ENCODE assay signal across 28 cellular contexts in the genomic region with DNA sequence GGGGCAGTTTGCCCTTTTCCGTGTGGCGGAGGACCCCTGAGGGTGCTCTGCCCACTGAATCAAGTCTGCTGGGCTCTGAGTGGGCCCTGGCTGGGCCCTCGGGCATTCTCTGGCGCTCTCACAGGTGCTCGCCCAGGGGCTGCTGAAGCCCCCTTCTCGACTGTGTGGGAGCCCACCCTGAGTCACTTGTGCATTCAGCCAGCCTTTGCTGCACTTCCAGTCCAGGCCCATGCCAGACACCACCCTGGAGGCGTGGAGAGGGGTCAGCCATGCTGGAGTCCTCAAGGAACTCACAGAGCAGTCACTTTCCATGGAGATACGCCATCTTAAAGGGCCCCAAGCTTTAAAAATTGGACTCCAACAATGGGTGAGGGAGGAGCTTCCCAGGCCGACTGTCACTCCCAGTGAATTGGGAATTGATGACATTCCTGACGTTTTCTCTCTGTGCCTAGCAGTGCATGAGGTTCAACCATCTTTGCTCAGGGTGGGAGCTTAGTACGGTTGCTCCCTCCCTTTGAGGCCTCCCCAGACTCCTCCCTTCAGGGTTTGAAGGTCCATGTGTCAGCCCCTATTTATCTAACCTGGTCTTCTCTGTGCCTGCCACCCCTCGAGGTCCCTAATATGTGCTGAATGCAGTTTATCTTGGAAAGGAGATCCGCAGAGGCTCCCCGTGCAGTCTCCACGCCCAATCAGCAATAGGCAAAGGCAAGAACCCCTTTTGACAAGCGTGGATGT.
A peak's percentile ranks its signal among the peaks of the same experiment; 100 is the strongest.
DNase-seq lines count a peak whose midpoint lies in the region; ATAC-seq, FAIRE-seq and TF ChIP-seq lines count a peak whose summit lies in the region.
"Had no signal": no experiment of that assay in that cellular context is flagged by ENCODE, and none has a peak within 500 bp of the region (broad histone marks: within the 10 kb centered on the region; RNA-seq: fewer than 3 reads in every experiment).

No MANE protein-coding gene starts in this region.

- H3K27ac Mint-ChIP-seq in CD14-positive monocyte, result no peak overlapping the region
- H3K27ac Mint-ChIP-seq: memory B cell had no signal

- in situ Hi-C loops in HepG2 (cut with HindIII; ENCODE audit: extremely low pct_ligation_motif_present, low pct_unique_long_range_greater_than_20kb), result no loop called here

- no peaks in the 10 kb centered on the region for H3K9me3 ChIP-seq in RWPE2 (ENCODE audit: severe bottlenecking)
- no peaks in the 10 kb centered on the region for H3K9me3 ChIP-seq in HepG2 (ENCODE audit: low read length)
- no peaks in the 10 kb centered on the region for H3K9me3 ChIP-seq in sigmoid colon
- H3K9me3 ChIP-seq: adrenal gland, Caco-2, esophagus squamous epithelium, gastrocnemius medialis, transverse colon had no signal

- FAIRE-seq in HepG2 (lab: Jason Lieb, UNC), result no peak
- FAIRE-seq: colon had no signal

- CTCF ChIA-PET in HepG2 (lab: Yijun Ruan, JAX; ENCODE audit: low intra/inter-chr PET ratio, low total read pairs), result no interaction called here

- peaks cover 0 to 2% (median 0%) of the 10 kb centered on the region in 7 donors for H3K9me3 Mint-ChIP-seq in CD14-positive monocyte
- H3K9me3 Mint-ChIP-seq: activated T-cell treated with anti-CD3 and anti-CD28 coated beads, Interleukin-2, amount 50 U/mL, for 4 hours; memory B cell had no signal

- H3K4me2 ChIP-seq in HepG2 (ENCODE audit: low read depth, low read length), result peak overlapping the region; percentile 30
- H3K4me2 ChIP-seq: PC-9, smooth muscle cell had no signal

- no peaks in the 10 kb centered on the region for H4K20me1 ChIP-seq in HepG2 (ENCODE audit: insufficient read depth, low read length)

- H3K4me1 Mint-ChIP-seq in CD14-positive monocyte, result no peaks in the 10 kb centered on the region
- H3K4me1 Mint-ChIP-seq: memory B cell had no signal

- no peaks in the 10 kb centered on the region for H3K36me3 ChIP-seq in RWPE2 (ENCODE audit: low read depth)
- H3K36me3 ChIP-seq in HepG2 (replicated peaks in 1 of 2; ENCODE audit: control insufficient read depth in 1 of 2, insufficient read depth in 2 of 2, low read length in 2 of 2), result no peaks in the 10 kb centered on the region
- H3K36me3 ChIP-seq in sigmoid colon, result no peaks in the 10 kb centered on the region
- H3K36me3 ChIP-seq: adrenal gland, esophagus squamous epithelium, gastrocnemius medialis, transverse colon had no signal

- no peak for TF ChIP-seq RAD21 in HepG2 (CRISPR knock-in tag; IDR thresholded peaks at IDR 0.05)

- 53% methylated on average over 16 of the region's 16 CpGs for WGBS in HepG2 (ENCODE audit: low lambda C conversion rate)
- 84 to 88% methylated on average over 16 of the region's 16 CpGs for whole genome bisulfite sequencing in sigmoid colon, 2 donors

- no peaks in the 10 kb centered on the region for H3K4me1 ChIP-seq in RWPE2 (ENCODE audit: insufficient read depth, poor library complexity, severe bottlenecking)
- H3K4me1 ChIP-seq in HepG2 (ENCODE audit: insufficient read depth, low read length), result peaks cover 10% of the 10 kb centered on the region
- no peaks in the 10 kb centered on the region for H3K4me1 ChIP-seq in sigmoid colon
- H3K4me1 ChIP-seq: adrenal gland, Caco-2, gastrocnemius medialis, transverse colon had no signal

- ATAC-seq in RWPE2 (ENCODE audit: low read depth) (no peak), HepG2 (peak; percentile 25; the same call in 2 of the 3 replicates), GM21717 (IDR thresholded peaks at IDR 0.05; ENCODE audit: unreplicated experiment) (no peak), GM19324 (IDR thresholded peaks at IDR 0.05; ENCODE audit: low FRiP score, unreplicated experiment) (no peak)
- ATAC-seq: activated T-cell treated with anti-CD3 and anti-CD28 coated beads, Interleukin-2, amount 50 U/mL, for 4 hours; gastrocnemius medialis; left colon had no signal

- BruUV-seq in HepG2 (replicated peaks; lab: Mats Ljungman, UMichigan), result no TSS peak

- H3K27ac ChIP-seq in RWPE2 (ENCODE audit: poor library complexity, severe bottlenecking) (no peak overlapping the region), HepG2 (ENCODE audit: extremely low read length, insufficient read depth, low read length) (no peak overlapping the region), sigmoid colon (no peak overlapping the region)
- H3K27ac ChIP-seq: adrenal gland, gastrocnemius medialis, PC-9, transverse colon, VCaP had no signal

- H2AFZ ChIP-seq in HepG2 (ENCODE audit: low read length), result no peak overlapping the region
- H2AFZ ChIP-seq: PC-9 had no signal

- DNase-seq in CD14-positive monocyte (ENCODE audit: low spot score) (peak; percentile 23), RWPE2 (ENCODE audit: low spot score) (peak; percentile 24), HepG2 (ENCODE audit: low spot score) (no peak), sigmoid colon (peak; percentile 29)
- DNase-seq in activated naive CD4-positive, alpha-beta T cell (lab: John Stamatoyannopoulos, UW), result no peak
- DNase-seq: activated CD4-positive, alpha-beta T cell treated with anti-CD3 and anti-CD28 coated beads for 48 hours; activated naive CD4-positive, alpha-beta T cell treated with Interleukin-2 at 50 U/mL for 16 hours; activated T-cell treated with anti-CD3 and anti-CD28 coated beads, Interleukin-2, amount 50 U/mL, for 4 hours; esophagus squamous epithelium; left colon; NCI-H1092; NCI-H187 treated with DMSO at 0.1 percent for 48 hours; NCI-H524 treated with DMSO at 0.1 percent for 48 hours; PC-9; SIG-M5; stimulated activated CD4-positive, alpha-beta T cell treated with anti-CD3 and anti-CD28 coated beads, Interleukin-2, amount 100 ng/mL, for 24 hours; SW 1271; T-helper 9 cell; transverse colon had no signal

- intact Hi-C loops in CD14-positive monocyte (cut with micrococcal nuclease), result no loop called here
- intact Hi-C loops in HepG2 (cut with micrococcal nuclease; ENCODE audit: unreplicated experiment), result no loop called here
- intact Hi-C loops in sigmoid colon (cut with DNase I), result no loop called here

- H3K27me3 ChIP-seq in RWPE2 (ENCODE audit: insufficient read depth, poor library complexity, severe bottlenecking) (no peaks in the 10 kb centered on the region), HepG2 (ENCODE audit: control insufficient read depth in 1 of 2, insufficient read depth in 2 of 2, low read length in 2 of 2) (no peaks in the 10 kb centered on the region; a peak in 2 of 5 replicates), sigmoid colon (no peaks in the 10 kb centered on the region)
- H3K27me3 ChIP-seq: adrenal gland, esophagus squamous epithelium, gastrocnemius medialis, transverse colon had no signal

- H3K79me2 ChIP-seq in HepG2 (ENCODE audit: insufficient read depth, low read length), result no peaks in the 10 kb centered on the region

- no peak for TF ChIP-seq POLR2A in HepG2 (IDR thresholded peaks at IDR 0.05; ENCODE audit: insufficient read depth in 1 of 2, low read depth in 2 of 2, low read length in 2 of 2)
- TF ChIP-seq POLR2A in sigmoid colon (IDR thresholded peaks at IDR 0.05), result no peak

- H3K9ac ChIP-seq in HepG2 (ENCODE audit: insufficient read depth, low read depth, low read length), result no peak overlapping the region

- no peak overlapping the region for H3K4me3 Mint-ChIP-seq in CD14-positive monocyte
- H3K4me3 Mint-ChIP-seq: activated T-cell treated with anti-CD3 and anti-CD28 coated beads, Interleukin-2, amount 50 U/mL, for 4 hours; memory B cell had no signal

- TF ChIP-seq CTCF in CD14-positive monocyte (IDR thresholded peaks at IDR 0.05) (no peak), RWPE2 (IDR thresholded peaks at IDR 0.05; ENCODE audit: poor library complexity, severe bottlenecking) (no peak), HepG2 (CRISPR knock-in tag; IDR thresholded peaks at IDR 0.05) (no peak), sigmoid colon (IDR thresholded peaks at IDR 0.05) (no peak)

- H3K27me3 Mint-ChIP-seq in CD14-positive monocyte (ENCODE audit: low read depth in 3 of 3), result peaks cover 0 to 3% (median 2%) of the 10 kb centered on the region in 3 donors
- H3K27me3 Mint-ChIP-seq: memory B cell had no signal

- POLR2A ChIA-PET in HepG2 (lab: Yijun Ruan, JAX), result no interaction called here

- H3K4me3 ChIP-seq in RWPE2 (ENCODE audit: severe bottlenecking) (no peak overlapping the region), HepG2 (replicated peaks in 1 of 3; ENCODE audit: insufficient read depth in 1 of 3, low read depth in 2 of 3, low read length in 3 of 3) (no peak overlapping the region), sigmoid colon (no peak overlapping the region)
- H3K4me3 ChIP-seq: adrenal gland, gastrocnemius medialis, PC-9, smooth muscle cell, transverse colon had no signal

- TF ChIP-seq EP300 in HepG2 (IDR thresholded peaks at IDR 0.05; ENCODE audit: low read depth in 2 of 2, low read length in 2 of 2) (no peak), HepG2 (CRISPR knock-in tag; IDR thresholded peaks at IDR 0.05; ENCODE audit: borderline replicate concordance) (no peak), sigmoid colon (IDR thresholded peaks at IDR 0.05) (no peak)

- no peaks in the 10 kb centered on the region for H3K36me3 Mint-ChIP-seq in CD14-positive monocyte
- H3K36me3 Mint-ChIP-seq: memory B cell had no signal

TF ChIP-seq in HepG2, 621 proteins besides CTCF, POLR2A, EP300 and RAD21:
- TF ChIP-seq ZNF598 (CRISPR knock-in tag; IDR thresholded peaks at IDR 0.05; ENCODE audit: borderline replicate concordance) (no peak), ZNF263 (CRISPR knock-in tag; IDR thresholded peaks at IDR 0.05) (peak; percentile 83)
TF ChIP-seq in HepG2: peak in this region for 1.

Comparison
In these comparisons a context has a peak if more than half of its experiments do, and no peak if none do; other contexts are left out.
1. DNase-seq: peak in CD14-positive monocyte (single experiment), RWPE2 (single experiment) and sigmoid colon (single experiment); none in HepG2 (single experiment) and activated naive CD4-positive, alpha-beta T cell (0 of 4).